Comparison of ENCODE assay signal across 8 cellular contexts in genomic region chr19:13154241-13154778, GRCh38. TPM values are rescaled to one million over a fixed set of nuclear protein-coding genes. Genes with fewer than 3 reads are reported as not detected.
A peak's percentile ranks its signal among the peaks of the same experiment; 100 is the strongest.
DNase-seq lines count a peak whose midpoint lies in the region; ATAC-seq and TF ChIP-seq lines count a peak whose summit lies in the region.

No MANE protein-coding gene starts in this region.

- H3K27ac ChIP-seq in stomach, result peak overlapping the region; percentile 96 to 99 (median 99)

- no peak for TF ChIP-seq CTCF in stomach (IDR thresholded peaks at IDR 0.05)

- peaks cover 37% of the 10 kb centered on the region for H3K4me1 Mint-ChIP-seq in activated CD8-positive, alpha-beta memory T cell treated with anti-CD3 and anti-CD28 coated beads, Interleukin-2, amount 10 ng/mL, durations not matched to agents 7 days and 5 days

- H3K36me3 Mint-ChIP-seq in activated CD8-positive, alpha-beta memory T cell treated with anti-CD3 and anti-CD28 coated beads, Interleukin-2, amount 10 ng/mL, durations not matched to agents 7 days and 5 days, result peaks cover 25% of the 10 kb centered on the region

- no peak for ATAC-seq in activated CD8-positive, alpha-beta memory T cell treated with anti-CD3 and anti-CD28 coated beads, Interleukin-2, amount 10 ng/mL, durations not matched to agents 7 days and 5 days
- no peak for ATAC-seq in GM19395 (IDR thresholded peaks at IDR 0.05; ENCODE audit: unreplicated experiment)

- peak in 2 of 4 donors; percentile 58 to 63 for TF ChIP-seq POLR2A in stomach (IDR thresholded peaks at IDR 0.05)

- peak overlapping the region; percentile 96 for H3K4me3 Mint-ChIP-seq in activated CD8-positive, alpha-beta memory T cell treated with anti-CD3 and anti-CD28 coated beads, Interleukin-2, amount 10 ng/mL, durations not matched to agents 7 days and 5 days

- TF ChIP-seq EP300 in stomach (IDR thresholded peaks at IDR 0.05), result peak; percentile 59

- intact Hi-C loops in stomach (cut with DNase I; ENCODE audit: low total_unique reads), result no loop called here

- peak overlapping the region; percentile 100 for H3K27ac Mint-ChIP-seq in activated CD8-positive, alpha-beta memory T cell treated with anti-CD3 and anti-CD28 coated beads, Interleukin-2, amount 10 ng/mL, durations not matched to agents 7 days and 5 days

- 1% methylated on average over 14 to 21 of the region's 21 CpGs for WGBS in stomach, 5 donors

- peak overlapping the region; percentile 85 to 92 (median 88) for H3K4me3 ChIP-seq in stomach

- no peaks in the 10 kb centered on the region for H3K27me3 ChIP-seq in stomach

- H3K4me1 ChIP-seq in stomach, result peaks cover 19 to 38% (median 33%) of the 10 kb centered on the region in 4 donors

- DNase-seq in NCI-H2196 (lab: John Stamatoyannopoulos, UW; ENCODE audit: unreplicated experiment), result peak; percentile 32
- no peak for DNase-seq in NCI-H2196 treated with DMSO at 0.1 percent for 48 hours (lab: John Stamatoyannopoulos, UW; ENCODE audit: unreplicated experiment)
- DNase-seq in NCI-H748 (lab: John Stamatoyannopoulos, UW; ENCODE audit: unreplicated experiment), result peak; percentile 65
- DNase-seq in activated CD8-positive, alpha-beta memory T cell treated with anti-CD3 and anti-CD28 coated beads, Interleukin-2, amount 10 ng/mL, durations not matched to agents 7 days and 5 days, result peak; percentile 81
- DNase-seq in epidermal melanocyte (ENCODE audit: insufficient read length, low spot score), result peak; percentile 46
- peak; percentile 89 for DNase-seq in mucosa of gallbladder (ENCODE audit: low spot score)
- DNase-seq in stomach, result peak; percentile 89

- no peaks in the 10 kb centered on the region for H3K9me3 Mint-ChIP-seq in activated CD8-positive, alpha-beta memory T cell treated with anti-CD3 and anti-CD28 coated beads, Interleukin-2, amount 10 ng/mL, durations not matched to agents 7 days and 5 days (ENCODE audit: low read depth)

- no peaks in the 10 kb centered on the region for H3K9me3 ChIP-seq in stomach

- H3K36me3 ChIP-seq in stomach, result no peaks in the 10 kb centered on the region

- H3K27me3 Mint-ChIP-seq in activated CD8-positive, alpha-beta memory T cell treated with anti-CD3 and anti-CD28 coated beads, Interleukin-2, amount 10 ng/mL, durations not matched to agents 7 days and 5 days, result no peaks in the 10 kb centered on the region

- CTCF ChIA-PET in activated CD8-positive, alpha-beta memory T cell treated with anti-CD3 and anti-CD28 coated beads, Interleukin-2, amount 10 ng/mL, durations not matched to agents 7 days and 5 days (lab: Charles Lee), result interaction anchor here (1.8 to 4.5 kb wide), 3 partner anchors 12 to 50 kb away, joined by 7 to 58 read pairs (median 11); no protein-coding TSS in a partner anchor

RNA-seq across cellular contexts. Expression of gene IER2, which starts 4.1 kb away (rescaled TPM):
- 100 to 1,000 TPM; 148 to 209 TPM for total RNA-seq in activated CD8-positive, alpha-beta memory T cell treated with anti-CD3 and anti-CD28 coated beads, Interleukin-2, amount 10 ng/mL, durations not matched to agents 7 days and 5 days
- total RNA-seq in mucosa of gallbladder (103 TPM), stomach (100 to 1,000 TPM in 3 of 5 donors, 10 to 100 TPM in 2; 32.3 to 421 (median 150) TPM)
- polyA plus RNA-seq in stomach, result 10 to 100 TPM; 64.3 to 87.2 (median 64.6) TPM

RNA-seq across cellular contexts. Expression of gene STX10, which starts 4.1 kb away (rescaled TPM):
- 10 to 100 TPM; 58.6 to 70.1 TPM for total RNA-seq in activated CD8-positive, alpha-beta memory T cell treated with anti-CD3 and anti-CD28 coated beads, Interleukin-2, amount 10 ng/mL, durations not matched to agents 7 days and 5 days
- 57.7 TPM for total RNA-seq in mucosa of gallbladder
- total RNA-seq in stomach, result 100 to 1,000 TPM in 3 of 5 donors, 10 to 100 TPM in 2; 20.4 to 942 (median 117) TPM
- polyA plus RNA-seq in stomach, result 100 to 1,000 TPM in 1 of 3 donors, 10 to 100 TPM in 2; 74.8 to 114 (median 94.7) TPM

RNA-seq across cellular contexts. Expression of gene NACC1, which starts 36.2 kb away (rescaled TPM):
- total RNA-seq in activated CD8-positive, alpha-beta memory T cell treated with anti-CD3 and anti-CD28 coated beads, Interleukin-2, amount 10 ng/mL, durations not matched to agents 7 days and 5 days, result 10 to 100 TPM; 82.2 to 96.0 TPM
- total RNA-seq in mucosa of gallbladder (72.0 TPM), stomach (100 to 1,000 TPM in 1 of 5 donors, 10 to 100 TPM in 4; 10.1 to 122 (median 26.3) TPM)
- polyA plus RNA-seq in stomach, result 10 to 100 TPM in 1 of 3 donors, 1 to 10 TPM in 2; 6.9 to 26.2 (median 9.5) TPM

RNA-seq across cellular contexts. Expression of gene TRMT1, which starts 37.8 kb away (rescaled TPM):
- total RNA-seq in activated CD8-positive, alpha-beta memory T cell treated with anti-CD3 and anti-CD28 coated beads, Interleukin-2, amount 10 ng/mL, durations not matched to agents 7 days and 5 days, result 10 to 100 TPM; 43.2 to 50.2 TPM
- 35.0 TPM for total RNA-seq in mucosa of gallbladder
- 100 to 1,000 TPM in 1 of 5 donors, 10 to 100 TPM in 4; 29.6 to 373 (median 36.5) TPM for total RNA-seq in stomach
- polyA plus RNA-seq in stomach, result 10 to 100 TPM; 64.7 to 88.2 (median 77.9) TPM

RNA-seq across cellular contexts. Expression of gene LYL1, which starts 51.7 kb away (rescaled TPM):
- under 1 TPM; 0.49 to 0.64 TPM for total RNA-seq in activated CD8-positive, alpha-beta memory T cell treated with anti-CD3 and anti-CD28 coated beads, Interleukin-2, amount 10 ng/mL, durations not matched to agents 7 days and 5 days
- total RNA-seq in mucosa of gallbladder (11.7 TPM), stomach (10 to 100 TPM in 2 of 5 donors, 1 to 10 TPM in 2, not detected in 1; 1.3 to 19.3 (median 7.6) TPM)
- 1 to 10 TPM; 4.1 to 5.5 (median 5.0) TPM for polyA plus RNA-seq in stomach
